In genomic region chr21:44874240-44874496, GRCh38 we compare ENCODE assay signal across 1 cellular context.
A peak's percentile ranks its signal among the peaks of the same experiment; 100 is the strongest.
TF ChIP-seq lines count a peak whose summit lies in the region.

No MANE protein-coding gene starts in this region.

TF ChIP-seq in HepG2, 621 proteins besides CTCF, POLR2A, EP300 and RAD21 (continued from another document):
- TF ChIP-seq MXD3 (CRISPR knock-in tag; IDR thresholded peaks at IDR 0.05) (no peak), NR0B2 (CRISPR knock-in tag; IDR thresholded peaks at IDR 0.05) (peak; percentile 17; the same call in 1 of the 2 replicates), ARID3A (IDR thresholded peaks at IDR 0.05; ENCODE audit: low read depth, low read length) (no peak), MYPOP (CRISPR knock-in tag; IDR thresholded peaks at IDR 0.05) (no peak)
